7 cellular contexts compared by ENCODE assay signal in genomic region chr2:27381577-27382181, GRCh38. TPM values are rescaled to one million over a fixed set of nuclear protein-coding genes. Genes with fewer than 3 reads are reported as not detected.
DNase-seq lines count a peak whose midpoint lies in the region; ATAC-seq and TF ChIP-seq lines count a peak whose summit lies in the region.
"Had no signal": no experiment of that assay in that cellular context is flagged by ENCODE, and none has a peak within 500 bp of the region (broad histone marks: within the 10 kb centered on the region; RNA-seq: fewer than 3 reads in every experiment).

No MANE protein-coding gene starts in this region.

- H3K27me3 Mint-ChIP-seq in activated T-helper 2 cell treated with anti-CD3 and anti-CD28 coated beads, Interferon-gamma antibody, Interleukin-2, Interleukin-4, amounts not matched to agents 10 μg/mL and 5 μg/mL and 100 μg/mL, durations not matched to agents 14 hours and 24 hours and 36 hours (ENCODE audit: low read depth) = no peaks in the 10 kb centered on the region
- H3K27me3 Mint-ChIP-seq in nephron (ENCODE audit: low read depth) = no peaks in the 10 kb centered on the region

- peaks cover 18% of the 10 kb centered on the region for H3K4me1 Mint-ChIP-seq in activated T-helper 2 cell treated with anti-CD3 and anti-CD28 coated beads, Interferon-gamma antibody, Interleukin-2, Interleukin-4, amounts not matched to agents 10 μg/mL and 5 μg/mL and 100 μg/mL, durations not matched to agents 14 hours and 24 hours and 36 hours (ENCODE audit: low read depth)
- peaks cover 25% of the 10 kb centered on the region for H3K4me1 Mint-ChIP-seq in nephron

- no peaks in the 10 kb centered on the region for H3K9me3 Mint-ChIP-seq in activated T-helper 2 cell treated with anti-CD3 and anti-CD28 coated beads, Interferon-gamma antibody, Interleukin-2, Interleukin-4, amounts not matched to agents 10 μg/mL and 5 μg/mL and 100 μg/mL, durations not matched to agents 14 hours and 24 hours and 36 hours
- no peaks in the 10 kb centered on the region for H3K9me3 Mint-ChIP-seq in nephron

- H3K27ac Mint-ChIP-seq in activated T-helper 2 cell treated with anti-CD3 and anti-CD28 coated beads, Interferon-gamma antibody, Interleukin-2, Interleukin-4, amounts not matched to agents 10 μg/mL and 5 μg/mL and 100 μg/mL, durations not matched to agents 14 hours and 24 hours and 36 hours = peak overlapping the region; percentile 92
- H3K27ac Mint-ChIP-seq in nephron = peak overlapping the region; percentile 90 to 98 (median 93)

- intact Hi-C loops in activated T-helper 2 cell treated with anti-CD3 and anti-CD28 coated beads, Interferon-gamma antibody, Interleukin-2, Interleukin-4, amounts not matched to agents 10 μg/mL and 5 μg/mL and 100 μg/mL, durations not matched to agents 14 hours and 24 hours and 36 hours (cut with micrococcal nuclease) = no loop called here

- peaks cover 83% of the 10 kb centered on the region for H3K36me3 Mint-ChIP-seq in activated T-helper 2 cell treated with anti-CD3 and anti-CD28 coated beads, Interferon-gamma antibody, Interleukin-2, Interleukin-4, amounts not matched to agents 10 μg/mL and 5 μg/mL and 100 μg/mL, durations not matched to agents 14 hours and 24 hours and 36 hours (ENCODE audit: low read depth)
- H3K36me3 Mint-ChIP-seq in nephron (ENCODE audit: low read depth) = peaks cover 50% of the 10 kb centered on the region

- peak overlapping the region; percentile 86 for H3K4me3 Mint-ChIP-seq in activated T-helper 2 cell treated with anti-CD3 and anti-CD28 coated beads, Interferon-gamma antibody, Interleukin-2, Interleukin-4, amounts not matched to agents 10 μg/mL and 5 μg/mL and 100 μg/mL, durations not matched to agents 14 hours and 24 hours and 36 hours (ENCODE audit: low read depth)
- peak overlapping the region; percentile 87 to 93 (median 90) for H3K4me3 Mint-ChIP-seq in nephron

- DNase-seq in DMS 273 treated with DMSO at 0.1 percent for 48 hours (lab: John Stamatoyannopoulos, UW) (peak; percentile 90), NCI-H526 treated with DMSO at 0.1 percent for 48 hours (lab: John Stamatoyannopoulos, UW) (no peak), hippocampal formation (lab: John Stamatoyannopoulos, UW) (no peak)
- DNase-seq in activated T-helper 2 cell treated with anti-CD3 and anti-CD28 coated beads, Interferon-gamma antibody, Interleukin-2, Interleukin-4, amounts not matched to agents 10 μg/mL and 5 μg/mL and 100 μg/mL, durations not matched to agents 14 hours and 24 hours and 36 hours (ENCODE audit: low spot score) = no peak
- DNase-seq: stimulated activated CD4-positive, alpha-beta T cell treated with anti-CD3 and anti-CD28 coated beads, Interleukin-2, amount 100 ng/mL, for 48 hours had no signal

- ATAC-seq in GM21528 (IDR thresholded peaks at IDR 0.05; ENCODE audit: low FRiP score, unreplicated experiment) = no peak

- no peak for TF ChIP-seq CTCF in nephron (IDR thresholded peaks at IDR 0.05; ENCODE audit: unreplicated experiment in 3 of 3)

RNA-seq across cellular contexts. Expression of gene ZNF513, which starts 1.1 kb away (rescaled TPM):
- total RNA-seq in activated T-helper 2 cell treated with anti-CD3 and anti-CD28 coated beads, Interferon-gamma antibody, Interleukin-2, Interleukin-4, amounts not matched to agents 10 μg/mL and 5 μg/mL and 100 μg/mL, durations not matched to agents 14 hours and 24 hours and 36 hours = 11.7 and 12.8 TPM in 2 replicates

RNA-seq across cellular contexts. Expression of gene SNX17, which starts 11.3 kb away (rescaled TPM):
- total RNA-seq in activated T-helper 2 cell treated with anti-CD3 and anti-CD28 coated beads, Interferon-gamma antibody, Interleukin-2, Interleukin-4, amounts not matched to agents 10 μg/mL and 5 μg/mL and 100 μg/mL, durations not matched to agents 14 hours and 24 hours and 36 hours = 117 and 120 TPM in 2 replicates

RNA-seq across cellular contexts. Expression of gene EIF2B4, which starts 11.5 kb away (rescaled TPM):
- total RNA-seq in activated T-helper 2 cell treated with anti-CD3 and anti-CD28 coated beads, Interferon-gamma antibody, Interleukin-2, Interleukin-4, amounts not matched to agents 10 μg/mL and 5 μg/mL and 100 μg/mL, durations not matched to agents 14 hours and 24 hours and 36 hours = 43.4 and 44.8 TPM in 2 replicates

RNA-seq across cellular contexts. Expression of gene GTF3C2, which starts 25.1 kb away (rescaled TPM):
- 65.8 and 66.9 TPM in 2 replicates for total RNA-seq in activated T-helper 2 cell treated with anti-CD3 and anti-CD28 coated beads, Interferon-gamma antibody, Interleukin-2, Interleukin-4, amounts not matched to agents 10 μg/mL and 5 μg/mL and 100 μg/mL, durations not matched to agents 14 hours and 24 hours and 36 hours

RNA-seq across cellular contexts. Expression of gene PPM1G, which starts 27.7 kb away (rescaled TPM):
- 159 and 163 TPM in 2 replicates for total RNA-seq in activated T-helper 2 cell treated with anti-CD3 and anti-CD28 coated beads, Interferon-gamma antibody, Interleukin-2, Interleukin-4, amounts not matched to agents 10 μg/mL and 5 μg/mL and 100 μg/mL, durations not matched to agents 14 hours and 24 hours and 36 hours
